In genomic region chr7:111741811-111742240, GRCh38 we compare ENCODE assay signal across 8 cellular contexts.
DNase-seq lines count a peak whose midpoint lies in the region; ATAC-seq and TF ChIP-seq lines count a peak whose summit lies in the region.

No MANE protein-coding gene starts in this region.

- DNase-seq in activated gamma-delta T cell treated with Interleukin-2 at 50 U/mL for 16 hours (peak; percentile 19), activated gamma-delta T cell (lab: John Stamatoyannopoulos, UW) (no peak), H4 (ENCODE audit: low spot score) (peak; percentile 70), Karpas-422 (peak; percentile 86), PC-3 (peak; percentile 78), brain microvascular endothelial cell (peak; percentile 56), iris pigment epithelial cell (ENCODE audit: low read depth) (peak; percentile 82)
- DNase-seq in stimulated activated CD4-positive, alpha-beta T cell treated with anti-CD3 and anti-CD28 coated beads, Interleukin-4, amount 100 ng/mL, for 24 hours, result peak; percentile 44

- H3F3A ChIP-seq in PC-3 (ENCODE audit: low read length, unreplicated experiment), result no peaks in the 10 kb centered on the region

- H3K36me3 ChIP-seq in Karpas-422 (ENCODE audit: insufficient read depth, low read length), result no peaks in the 10 kb centered on the region
- no peaks in the 10 kb centered on the region; the same call in 1 of the 2 replicates for H3K36me3 ChIP-seq in PC-3 (ENCODE audit: low read depth, low read length)
- H3K36me3 ChIP-seq in brain microvascular endothelial cell (replicated peaks), result peaks cover 4% of the 10 kb centered on the region

- no peak overlapping the region for H3K4me3 ChIP-seq in Karpas-422 (ENCODE audit: low read length)
- no peak overlapping the region for H3K4me3 ChIP-seq in PC-3 (ENCODE audit: low read length)
- no peak overlapping the region for H3K4me3 ChIP-seq in brain microvascular endothelial cell (ENCODE audit: low read depth, low read length)

- H3K4me1 ChIP-seq in Karpas-422 (ENCODE audit: low read length), result peaks cover 3% of the 10 kb centered on the region; the same call in 1 of the 2 replicates
- H3K4me1 ChIP-seq in PC-3 (ENCODE audit: insufficient read depth, low read length), result peaks cover under 1% of the 10 kb centered on the region; the same call in 1 of the 2 replicates

- no TSS peak for BruUV-seq in PC-3 (replicated peaks; lab: Mats Ljungman, UMichigan)

- no peak overlapping the region for H3K4me2 ChIP-seq in Karpas-422 (ENCODE audit: low read depth, low read length, poor library complexity, severe bottlenecking)
- no peak overlapping the region for H3K4me2 ChIP-seq in PC-3 (ENCODE audit: low read length)

- in situ Hi-C loops in brain microvascular endothelial cell (cut with HindIII; ENCODE audit: low pct_ligation_motif_present, low sequenced_read_pairs), result no loop called here

- H3K27me3 ChIP-seq in Karpas-422 (ENCODE audit: low read length), result no peaks in the 10 kb centered on the region
- no peaks in the 10 kb centered on the region for H3K27me3 ChIP-seq in PC-3 (ENCODE audit: low read length)
- H3K27me3 ChIP-seq in brain microvascular endothelial cell (replicated peaks), result no peaks in the 10 kb centered on the region

- no peaks in the 10 kb centered on the region for H3K9me3 ChIP-seq in Karpas-422 (ENCODE audit: low read length)
- no peaks in the 10 kb centered on the region for H3K9me3 ChIP-seq in PC-3 (ENCODE audit: low read length)

- ATAC-seq in PC-3, result peak; percentile 86

- CTCF ChIA-PET in PC-3 (lab: Charles Lee), result interaction anchor here (0.6 to 1.0 kb wide), 5 partner anchors 111 to 786 kb away, joined by 3 to 5 read pairs (median 3); no protein-coding TSS in a partner anchor

- no peaks in the 10 kb centered on the region for H4K20me1 ChIP-seq in Karpas-422 (ENCODE audit: insufficient read depth, low read depth, low read length)
- no peaks in the 10 kb centered on the region for H4K20me1 ChIP-seq in PC-3 (ENCODE audit: low read length)

- H3K79me2 ChIP-seq in Karpas-422 (ENCODE audit: low read length), result no peaks in the 10 kb centered on the region
- no peaks in the 10 kb centered on the region for H3K79me2 ChIP-seq in PC-3 (ENCODE audit: low read length)

- H2AFZ ChIP-seq in Karpas-422 (ENCODE audit: low read length) (no peak overlapping the region), PC-3 (ENCODE audit: low read length) (no peak overlapping the region)

- intact Hi-C loops in PC-3 (cut with micrococcal nuclease), result loop anchor here (1.0 to 5.0 kb wide), 4 partner anchors 21 to 753 kb away; partner anchors contain the start of gene LSMEM1

- POLR2A ChIA-PET in PC-3 (lab: Charles Lee; ENCODE audit: unreplicated experiment), result no interaction called here

- H3K27ac ChIP-seq in Karpas-422 (ENCODE audit: low read length) (no peak overlapping the region), PC-3 (ENCODE audit: low read length) (no peak overlapping the region), brain microvascular endothelial cell (no peak overlapping the region)

- H3K9ac ChIP-seq in Karpas-422 (ENCODE audit: low read length) (no peak overlapping the region), PC-3 (ENCODE audit: low read length) (no peak overlapping the region)

- peak; percentile 81 for TF ChIP-seq CTCF in PC-3 (conservative IDR thresholded peaks at IDR 0.05; ENCODE audit: low read depth, low read length)
- TF ChIP-seq CTCF in brain microvascular endothelial cell (IDR thresholded peaks at IDR 0.05; ENCODE audit: low read depth, low read length, missing control alignments), result peak; percentile 66

- H3K9me2 ChIP-seq in Karpas-422 (replicated peaks; ENCODE audit: insufficient read depth, low read length) (no peaks in the 10 kb centered on the region), PC-3 (replicated peaks; ENCODE audit: low read length) (no peaks in the 10 kb centered on the region)
